In the genomic region with DNA sequence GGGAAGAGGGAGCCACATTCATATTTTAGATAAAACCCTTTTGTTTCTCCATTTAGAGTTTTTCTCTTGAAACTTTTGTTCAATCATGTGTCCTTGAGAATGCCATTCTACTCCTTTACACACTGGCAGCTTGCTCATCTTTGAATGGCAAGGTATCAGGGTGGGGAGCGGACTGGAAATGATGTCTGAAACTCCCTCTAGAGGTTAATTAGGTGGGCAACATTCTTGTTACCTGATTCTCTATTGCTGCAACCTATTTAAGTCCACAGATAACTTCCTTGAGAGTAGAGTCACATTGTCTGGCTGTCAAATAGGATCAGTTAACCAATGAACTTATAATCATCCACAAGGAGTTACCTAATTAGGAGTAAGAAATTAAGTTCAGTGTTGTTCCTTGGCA, we compare ENCODE assay signal across 32 cellular contexts.
DNase-seq lines count a peak whose midpoint lies in the region; ATAC-seq and TF ChIP-seq lines count a peak whose summit lies in the region.
"Had no signal": no experiment of that assay in that cellular context is flagged by ENCODE, and none has a peak within 500 bp of the region (broad histone marks: within the 10 kb centered on the region; RNA-seq: fewer than 3 reads in every experiment).

No MANE protein-coding gene starts in this region.

- intact Hi-C loops in activated naive CD4-positive, alpha-beta T cell treated with anti-CD3 and anti-CD28 coated beads for 36 hours (cut with micrococcal nuclease), result no loop called here

- TF ChIP-seq CTCF in endodermal cell (conservative IDR thresholded peaks at IDR 0.05), result peak; percentile 73

- H3K9me3 Mint-ChIP-seq in endodermal cell, result no peaks in the 10 kb centered on the region
- H3K9me3 Mint-ChIP-seq in activated naive CD4-positive, alpha-beta T cell treated with anti-CD3 and anti-CD28 coated beads for 36 hours, result peaks cover 2% of the 10 kb centered on the region
- H3K9me3 Mint-ChIP-seq: natural killer cell treated with Interleukin-12 subunit alpha and Interleukin-12 subunit beta and Interleukin-15 and Interleukin-18, amount 100 ng/mL, for 72 hours; stimulated activated naive B cell treated with anti-CD40 and anti-IgM and Interleukin-4, amounts not matched to agents 10 μg/mL and 1 μg/mL and 100 μg/mL, for 72 hours had no signal

- H3K4me3 ChIP-seq in endodermal cell (ENCODE audit: low read length), result no peak overlapping the region
- H3K4me3 ChIP-seq: breast epithelium, dorsolateral prefrontal cortex, esophagus squamous epithelium, heart left ventricle, skin epidermis, upper lobe of left lung had no signal

- CTCF ChIA-PET in activated naive CD4-positive, alpha-beta T cell treated with anti-CD3 and anti-CD28 coated beads for 36 hours (lab: Charles Lee), result no interaction called here

- no peak overlapping the region for H3K27ac Mint-ChIP-seq in endodermal cell
- no peak overlapping the region for H3K27ac Mint-ChIP-seq in activated naive CD4-positive, alpha-beta T cell treated with anti-CD3 and anti-CD28 coated beads for 36 hours
- H3K27ac Mint-ChIP-seq: activated naive CD8-positive, alpha-beta T cell treated with anti-CD3 and anti-CD28 coated beads for 36 hours; CD4-positive, alpha-beta T cell; natural killer cell treated with Interleukin-12 subunit alpha and Interleukin-12 subunit beta and Interleukin-15 and Interleukin-18, amount 100 ng/mL, for 72 hours; stimulated activated naive B cell treated with anti-CD40 and anti-IgM and Interleukin-4, amounts not matched to agents 10 μg/mL and 1 μg/mL and 100 μg/mL, for 72 hours had no signal

- no peaks in the 10 kb centered on the region for H3K36me3 ChIP-seq in endodermal cell (ENCODE audit: control insufficient read depth, insufficient read depth, low read length)
- H3K36me3 ChIP-seq: breast epithelium, esophagus squamous epithelium, heart left ventricle, upper lobe of left lung, WERI-Rb-1 had no signal

- H3K9ac ChIP-seq in endodermal cell (ENCODE audit: extremely low read depth, low read length, poor library complexity, severe bottlenecking), result no peak overlapping the region

- DNase-seq in NCI-H1105 treated with DMSO at 0.1 percent for 48 hours (lab: John Stamatoyannopoulos, UW), result peak; percentile 44
- DNase-seq in NCI-H1105 (lab: John Stamatoyannopoulos, UW), result no peak
- peak; percentile 26 for DNase-seq in NCI-H82 (lab: John Stamatoyannopoulos, UW)
- DNase-seq in endodermal cell, result peak; percentile 53
- DNase-seq in activated naive CD4-positive, alpha-beta T cell treated with anti-CD3 and anti-CD28 coated beads, Interleukin-2, amount 50 U/mL, for 16 hours, result no peak
- no peak for DNase-seq in pons (ENCODE audit: low spot score)
- no peak for DNase-seq in activated naive CD4-positive, alpha-beta T cell treated with anti-CD3 and anti-CD28 coated beads for 36 hours
- DNase-seq: activated CD4-positive, alpha-beta T cell treated with anti-CD3 and anti-CD28 coated beads for 48 hours; activated effector memory CD4-positive, alpha-beta T cell treated with Interleukin-2 at 50 U/mL for 16 hours; activated naive CD8-positive, alpha-beta T cell treated with anti-CD3 and anti-CD28 coated beads for 36 hours; activated T-cell treated with anti-CD3 and anti-CD28 coated beads, Interleukin-2, amount 50 U/mL, for 1 hour; anterior cingulate cortex; CD4-positive, alpha-beta T cell; dorsolateral prefrontal cortex; esophagus squamous epithelium; foreskin keratinocyte; heart left ventricle; left cardiac atrium; mammary epithelial cell; NCI-H1092; NCI-H187 treated with DMSO at 0.1 percent for 48 hours; retina; stimulated activated naive B cell treated with anti-CD40 and anti-IgM and Interleukin-4, amounts not matched to agents 10 μg/mL and 1 μg/mL and 100 μg/mL, for 72 hours; SW 1271; T1000; upper lobe of left lung; WERI-Rb-1 had no signal

- H3K4me1 ChIP-seq in endodermal cell (ENCODE audit: control insufficient read depth, insufficient read depth, low read length), result no peaks in the 10 kb centered on the region
- H3K4me1 ChIP-seq: breast epithelium, esophagus squamous epithelium, foreskin keratinocyte, heart left ventricle, upper lobe of left lung had no signal

- H3K27me3 Mint-ChIP-seq in endodermal cell (ENCODE audit: insufficient read depth), result no peaks in the 10 kb centered on the region
- no peaks in the 10 kb centered on the region for H3K27me3 Mint-ChIP-seq in activated naive CD4-positive, alpha-beta T cell treated with anti-CD3 and anti-CD28 coated beads for 36 hours (ENCODE audit: low read depth)
- H3K27me3 Mint-ChIP-seq: activated naive CD8-positive, alpha-beta T cell treated with anti-CD3 and anti-CD28 coated beads for 36 hours; CD4-positive, alpha-beta T cell; natural killer cell treated with Interleukin-12 subunit alpha and Interleukin-12 subunit beta and Interleukin-15 and Interleukin-18, amount 100 ng/mL, for 72 hours; stimulated activated naive B cell treated with anti-CD40 and anti-IgM and Interleukin-4, amounts not matched to agents 10 μg/mL and 1 μg/mL and 100 μg/mL, for 72 hours had no signal

- WGBS in endodermal cell (ENCODE audit: insufficient coverage in 1 of 2, insufficient read length in 1 of 2), 2 experiments, result 88% methylated on average over 1 of the region's 1 CpG; no CpG with 5 or more reads in 1 of the 2 experiments

- no peaks in the 10 kb centered on the region for H3K36me3 Mint-ChIP-seq in endodermal cell (ENCODE audit: low read depth)
- no peaks in the 10 kb centered on the region for H3K36me3 Mint-ChIP-seq in activated naive CD4-positive, alpha-beta T cell treated with anti-CD3 and anti-CD28 coated beads for 36 hours (ENCODE audit: low read depth)
- H3K36me3 Mint-ChIP-seq: activated naive CD8-positive, alpha-beta T cell treated with anti-CD3 and anti-CD28 coated beads for 36 hours; natural killer cell treated with Interleukin-12 subunit alpha and Interleukin-12 subunit beta and Interleukin-15 and Interleukin-18, amount 100 ng/mL, for 72 hours; stimulated activated naive B cell treated with anti-CD40 and anti-IgM and Interleukin-4, amounts not matched to agents 10 μg/mL and 1 μg/mL and 100 μg/mL, for 72 hours had no signal

- no peak overlapping the region for H3K4me3 Mint-ChIP-seq in endodermal cell
- no peak overlapping the region for H3K4me3 Mint-ChIP-seq in activated naive CD4-positive, alpha-beta T cell treated with anti-CD3 and anti-CD28 coated beads for 36 hours
- H3K4me3 Mint-ChIP-seq: activated naive CD8-positive, alpha-beta T cell treated with anti-CD3 and anti-CD28 coated beads for 36 hours; CD4-positive, alpha-beta T cell; natural killer cell treated with Interleukin-12 subunit alpha and Interleukin-12 subunit beta and Interleukin-15 and Interleukin-18, amount 100 ng/mL, for 72 hours; stimulated activated naive B cell treated with anti-CD40 and anti-IgM and Interleukin-4, amounts not matched to agents 10 μg/mL and 1 μg/mL and 100 μg/mL, for 72 hours had no signal

- no peak for ATAC-seq in HG02884 (IDR thresholded peaks at IDR 0.05; ENCODE audit: unreplicated experiment)
- ATAC-seq: foreskin keratinocyte; HCT116; heart left ventricle; left cardiac atrium; natural killer cell treated with Interleukin-12 subunit alpha and Interleukin-12 subunit beta and Interleukin-15 and Interleukin-18, amount 100 ng/mL, for 72 hours; stimulated activated naive B cell treated with anti-CD40 and anti-IgM and Interleukin-4, amounts not matched to agents 10 μg/mL and 1 μg/mL and 100 μg/mL, for 72 hours had no signal

- H3K9me3 ChIP-seq in endodermal cell (ENCODE audit: control insufficient read depth, low read length), result no peaks in the 10 kb centered on the region
- H3K9me3 ChIP-seq: breast epithelium, esophagus squamous epithelium, heart left ventricle, upper lobe of left lung had no signal

- no peaks in the 10 kb centered on the region for H3K4me1 Mint-ChIP-seq in endodermal cell
- no peaks in the 10 kb centered on the region for H3K4me1 Mint-ChIP-seq in activated naive CD4-positive, alpha-beta T cell treated with anti-CD3 and anti-CD28 coated beads for 36 hours (ENCODE audit: low read depth)
- H3K4me1 Mint-ChIP-seq: activated naive CD8-positive, alpha-beta T cell treated with anti-CD3 and anti-CD28 coated beads for 36 hours; stimulated activated naive B cell treated with anti-CD40 and anti-IgM and Interleukin-4, amounts not matched to agents 10 μg/mL and 1 μg/mL and 100 μg/mL, for 72 hours had no signal

- H3K27me3 ChIP-seq in endodermal cell (ENCODE audit: control insufficient read depth, insufficient read depth, low read length, poor library complexity, severe bottlenecking), result no peaks in the 10 kb centered on the region
- H3K27me3 ChIP-seq: breast epithelium, dorsolateral prefrontal cortex, esophagus squamous epithelium, foreskin keratinocyte, upper lobe of left lung had no signal

- H3K27ac ChIP-seq in endodermal cell (ENCODE audit: low read depth, low read length), result no peak overlapping the region
- H3K27ac ChIP-seq: breast epithelium, esophagus squamous epithelium, foreskin keratinocyte, heart left ventricle, skin epidermis, upper lobe of left lung, WERI-Rb-1 had no signal

Comparison
In these comparisons a context has a peak if more than half of its experiments do, and no peak if none do; other contexts are left out.
1. DNase-seq: peak in NCI-H1105 treated with DMSO at 0.1 percent for 48 hours (single experiment), NCI-H82 (single experiment) and endodermal cell (single experiment); none in NCI-H1105 (single experiment), activated naive CD4-positive, alpha-beta T cell treated with anti-CD3 and anti-CD28 coated beads, Interleukin-2, amount 50 U/mL, for 16 hours (single experiment), pons (single experiment) and activated naive CD4-positive, alpha-beta T cell treated with anti-CD3 and anti-CD28 coated beads for 36 hours (single experiment).